Comparison of ENCODE assay signal across 1 cellular context in the genomic region with DNA sequence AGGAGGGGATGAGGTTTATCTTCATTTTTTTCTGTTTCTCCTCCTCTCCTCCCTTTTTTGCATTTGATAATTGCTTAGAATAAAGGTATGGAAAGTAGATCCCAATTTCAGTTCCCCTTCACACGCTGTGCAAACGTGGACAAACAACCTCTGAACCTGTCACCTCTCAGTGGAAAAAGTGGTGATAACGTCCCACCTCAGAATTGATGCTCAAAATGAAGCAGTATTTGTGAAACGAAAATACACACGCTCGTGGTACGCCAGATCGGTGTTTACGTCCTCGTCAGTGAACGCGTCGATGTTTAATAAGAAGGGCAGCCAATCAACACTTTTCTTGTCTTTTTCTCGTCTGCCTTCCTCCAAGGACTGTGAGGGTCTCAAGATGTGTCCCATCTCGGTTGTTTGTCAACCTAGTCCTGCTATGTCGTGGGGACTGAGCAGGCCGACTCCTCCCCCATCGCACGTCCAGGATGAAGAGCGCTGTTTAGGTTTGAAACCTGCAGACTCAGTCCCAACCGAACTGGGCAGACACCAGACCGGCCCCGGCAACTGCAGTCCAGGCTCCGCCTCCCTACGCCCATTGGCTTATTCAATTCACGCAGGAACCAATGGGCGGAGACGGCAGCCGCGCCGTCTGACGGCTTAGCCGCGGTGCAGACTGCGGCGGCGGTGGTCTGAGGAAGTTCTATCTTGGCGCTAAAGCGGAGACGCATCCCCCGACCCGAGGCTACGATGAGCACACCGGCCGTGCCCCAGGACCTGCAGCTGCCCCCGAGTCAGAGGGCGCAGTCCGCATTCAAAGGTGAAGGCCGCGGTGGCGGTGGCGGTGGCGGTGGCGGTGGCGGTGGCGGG.
TF ChIP-seq lines count a peak whose summit lies in the region.

A gene with protein sequence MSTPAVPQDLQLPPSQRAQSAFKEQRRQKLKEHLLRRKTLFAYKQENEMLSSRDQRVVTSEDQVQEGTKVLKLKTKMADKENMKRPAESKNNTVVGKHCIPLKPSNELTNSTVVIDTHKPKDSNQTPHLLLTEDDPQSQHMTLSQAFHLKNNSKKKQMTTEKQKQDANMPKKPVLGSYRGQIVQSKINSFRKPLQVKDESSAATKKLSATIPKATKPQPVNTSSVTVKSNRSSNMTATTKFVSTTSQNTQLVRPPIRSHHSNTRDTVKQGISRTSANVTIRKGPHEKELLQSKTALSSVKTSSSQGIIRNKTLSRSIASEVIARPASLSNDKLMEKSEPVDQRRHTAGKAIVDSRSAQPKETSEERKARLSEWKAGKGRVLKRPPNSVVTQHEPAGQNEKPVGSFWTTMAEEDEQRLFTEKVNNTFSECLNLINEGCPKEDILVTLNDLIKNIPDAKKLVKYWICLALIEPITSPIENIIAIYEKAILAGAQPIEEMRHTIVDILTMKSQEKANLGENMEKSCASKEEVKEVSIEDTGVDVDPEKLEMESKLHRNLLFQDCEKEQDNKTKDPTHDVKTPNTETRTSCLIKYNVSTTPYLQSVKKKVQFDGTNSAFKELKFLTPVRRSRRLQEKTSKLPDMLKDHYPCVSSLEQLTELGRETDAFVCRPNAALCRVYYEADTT (plus strand): TSS at position 654 of the 852 bp plus-strand sequence. CDS start 79 bp downstream, at position 733.

TF ChIP-seq in K562, 482 proteins besides CTCF, POLR2A, EP300 and RAD21 (continued from another document and continues in another):
- no peak for TF ChIP-seq ESRRB (CRISPR knock-in tag; IDR thresholded peaks at IDR 0.05; ENCODE audit: borderline replicate concordance)
- TF ChIP-seq, protein P1, sequence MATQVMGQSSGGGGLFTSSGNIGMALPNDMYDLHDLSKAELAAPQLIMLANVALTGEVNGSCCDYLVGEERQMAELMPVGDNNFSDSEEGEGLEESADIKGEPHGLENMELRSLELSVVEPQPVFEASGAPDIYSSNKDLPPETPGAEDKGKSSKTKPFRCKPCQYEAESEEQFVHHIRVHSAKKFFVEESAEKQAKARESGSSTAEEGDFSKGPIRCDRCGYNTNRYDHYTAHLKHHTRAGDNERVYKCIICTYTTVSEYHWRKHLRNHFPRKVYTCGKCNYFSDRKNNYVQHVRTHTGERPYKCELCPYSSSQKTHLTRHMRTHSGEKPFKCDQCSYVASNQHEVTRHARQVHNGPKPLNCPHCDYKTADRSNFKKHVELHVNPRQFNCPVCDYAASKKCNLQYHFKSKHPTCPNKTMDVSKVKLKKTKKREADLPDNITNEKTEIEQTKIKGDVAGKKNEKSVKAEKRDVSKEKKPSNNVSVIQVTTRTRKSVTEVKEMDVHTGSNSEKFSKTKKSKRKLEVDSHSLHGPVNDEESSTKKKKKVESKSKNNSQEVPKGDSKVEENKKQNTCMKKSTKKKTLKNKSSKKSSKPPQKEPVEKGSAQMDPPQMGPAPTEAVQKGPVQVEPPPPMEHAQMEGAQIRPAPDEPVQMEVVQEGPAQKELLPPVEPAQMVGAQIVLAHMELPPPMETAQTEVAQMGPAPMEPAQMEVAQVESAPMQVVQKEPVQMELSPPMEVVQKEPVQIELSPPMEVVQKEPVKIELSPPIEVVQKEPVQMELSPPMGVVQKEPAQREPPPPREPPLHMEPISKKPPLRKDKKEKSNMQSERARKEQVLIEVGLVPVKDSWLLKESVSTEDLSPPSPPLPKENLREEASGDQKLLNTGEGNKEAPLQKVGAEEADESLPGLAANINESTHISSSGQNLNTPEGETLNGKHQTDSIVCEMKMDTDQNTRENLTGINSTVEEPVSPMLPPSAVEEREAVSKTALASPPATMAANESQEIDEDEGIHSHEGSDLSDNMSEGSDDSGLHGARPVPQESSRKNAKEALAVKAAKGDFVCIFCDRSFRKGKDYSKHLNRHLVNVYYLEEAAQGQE (CRISPR knock-in tag; IDR thresholded peaks at IDR 0.05; ENCODE audit: low read depth) = no peak
- TF ChIP-seq FOXP1 (CRISPR knock-in tag; IDR thresholded peaks at IDR 0.05) = peak; percentile 26; the same call in 1 of the 2 replicates
- TF ChIP-seq ZNF444 (CRISPR knock-in tag; IDR thresholded peaks at IDR 0.05) = no peak
- no peak for TF ChIP-seq IFI16 (CRISPR knock-in tag; IDR thresholded peaks at IDR 0.05)
- TF ChIP-seq BCL6 (CRISPR knock-in tag; IDR thresholded peaks at IDR 0.05) = no peak
- TF ChIP-seq ZNF316 (IDR thresholded peaks at IDR 0.05) = peak; percentile 7; the same call in 1 of the 2 replicates
- TF ChIP-seq C11orf30 (IDR thresholded peaks at IDR 0.05; ENCODE audit: low read depth) = peak; percentile 41
- no peak for TF ChIP-seq GATAD2A (IDR thresholded peaks at IDR 0.05)
- peak; percentile 39 for TF ChIP-seq MGA (IDR thresholded peaks at IDR 0.05)
- no peak for TF ChIP-seq ATF3 (IDR thresholded peaks at IDR 0.05)
- no peak for TF ChIP-seq ATF3 (CRISPR knock-in tag; conservative IDR thresholded peaks at IDR 0.05)
- no peak for TF ChIP-seq NONO (IDR thresholded peaks at IDR 0.05; ENCODE audit: low read depth in 2 of 2, low read length in 1 of 2)
- TF ChIP-seq, protein P2, sequence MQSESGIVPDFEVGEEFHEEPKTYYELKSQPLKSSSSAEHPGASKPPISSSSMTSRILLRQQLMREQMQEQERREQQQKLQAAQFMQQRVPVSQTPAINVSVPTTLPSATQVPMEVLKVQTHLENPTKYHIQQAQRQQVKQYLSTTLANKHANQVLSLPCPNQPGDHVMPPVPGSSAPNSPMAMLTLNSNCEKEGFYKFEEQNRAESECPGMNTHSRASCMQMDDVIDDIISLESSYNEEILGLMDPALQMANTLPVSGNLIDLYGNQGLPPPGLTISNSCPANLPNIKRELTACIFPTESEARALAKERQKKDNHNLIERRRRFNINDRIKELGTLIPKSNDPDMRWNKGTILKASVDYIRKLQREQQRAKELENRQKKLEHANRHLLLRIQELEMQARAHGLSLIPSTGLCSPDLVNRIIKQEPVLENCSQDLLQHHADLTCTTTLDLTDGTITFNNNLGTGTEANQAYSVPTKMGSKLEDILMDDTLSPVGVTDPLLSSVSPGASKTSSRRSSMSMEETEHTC (IDR thresholded peaks at IDR 0.05) = no peak
- no peak for TF ChIP-seq TEAD1 (CRISPR knock-in tag; IDR thresholded peaks at IDR 0.05)
- TF ChIP-seq RBM25 (IDR thresholded peaks at IDR 0.05; ENCODE audit: low read depth, low read length, severe bottlenecking) = peak; percentile 27
- no peak for TF ChIP-seq CLOCK (CRISPR knock-in tag; IDR thresholded peaks at IDR 0.05; ENCODE audit: borderline replicate concordance)
- no peak for TF ChIP-seq ZNF197 (CRISPR knock-in tag; IDR thresholded peaks at IDR 0.05; ENCODE audit: low read depth)
- TF ChIP-seq U2AF1 (optimal IDR thresholded peaks at IDR 0.05; ENCODE audit: low read depth, low read length) = no peak
- no peak for TF ChIP-seq CBFA2T2 (conservative IDR thresholded peaks at IDR 0.05)
- TF ChIP-seq CREB3L1 (IDR thresholded peaks at IDR 0.05; ENCODE audit: borderline replicate concordance, low read depth) = no peak; the same call in 1 of the 2 replicates
